Comparison of ENCODE assay signal across 13 cellular contexts in genomic region chr12:125549836-125550235, GRCh38.
DNase-seq lines count a peak whose midpoint lies in the region; ATAC-seq and TF ChIP-seq lines count a peak whose summit lies in the region.
"Had no signal": no experiment of that assay in that cellular context is flagged by ENCODE, and none has a peak within 500 bp of the region (broad histone marks: within the 10 kb centered on the region; RNA-seq: fewer than 3 reads in every experiment).

No MANE protein-coding gene starts in this region.

- ATAC-seq in mucosa of descending colon: no peak
- ATAC-seq in HG02610 (IDR thresholded peaks at IDR 0.05; ENCODE audit: unreplicated experiment): no peak
- ATAC-seq: stimulated activated naive CD8-positive, alpha-beta T cell treated with anti-CD3 and anti-CD28 coated beads, Interleukin-15, amount 100 ng/mL, for 72 hours had no signal

- in situ Hi-C loops in GM23248 (cut with MboI): no loop called here

- no peak overlapping the region for H2AFZ ChIP-seq in GM23248

- no peak overlapping the region for H3K4me2 ChIP-seq in DOHH2 (ENCODE audit: low read length)
- no peak overlapping the region for H3K4me2 ChIP-seq in GM23248 (ENCODE audit: unreplicated experiment)

- H3K79me2 ChIP-seq in DOHH2 (ENCODE audit: control insufficient read depth, low read length) (no peaks in the 10 kb centered on the region), GM23248 (ENCODE audit: insufficient read depth) (no peaks in the 10 kb centered on the region)

- WGBS in liver: 60% methylated on average over 4 of the region's 4 CpGs
- WGBS in GM23248 (ENCODE audit: low coverage in 1 of 2, low lambda C conversion rate in 2 of 2, missing lambda C conversion rate in 2 of 2), 2 experiments: 26 to 37% methylated on average over 4 of the region's 4 CpGs

- intact Hi-C loops in mucosa of descending colon (cut with DNase I, micrococcal nuclease): no loop called here

- H3K27ac ChIP-seq in DOHH2 (ENCODE audit: low read depth, low read length): no peak overlapping the region
- no peak overlapping the region for H3K27ac ChIP-seq in HL-60 (replicated peaks)
- no peak overlapping the region for H3K27ac ChIP-seq in liver (ENCODE audit: low read depth in 1 of 2, low read length in 2 of 2)
- no peak overlapping the region for H3K27ac ChIP-seq in GM23248

- H3K9ac ChIP-seq in liver (ENCODE audit: low read depth in 1 of 2, low read length in 2 of 2): no peak overlapping the region
- no peak overlapping the region for H3K9ac ChIP-seq in GM23248

- no peaks in the 10 kb centered on the region for H3F3A ChIP-seq in DOHH2 (ENCODE audit: control insufficient read depth, insufficient read depth)
- no peaks in the 10 kb centered on the region for H3F3A ChIP-seq in GM23248 (ENCODE audit: insufficient read depth)

- H3K36me3 ChIP-seq in DOHH2 (ENCODE audit: control insufficient read depth, low read length) (no peaks in the 10 kb centered on the region), liver (ENCODE audit: control insufficient read depth in 4 of 4, insufficient read depth in 3 of 4, low read depth in 1 of 4, low read length in 3 of 4) (no peaks in the 10 kb centered on the region), mucosa of descending colon (ENCODE audit: low read depth) (no peaks in the 10 kb centered on the region), GM23248 (ENCODE audit: low read depth) (no peaks in the 10 kb centered on the region)

- peak; percentile 81 for TF ChIP-seq CTCF in DOHH2 (IDR thresholded peaks at IDR 0.05; ENCODE audit: low read depth, low read length, poor library complexity, severe bottlenecking)
- peak; percentile 19 for TF ChIP-seq CTCF in HL-60 (IDR thresholded peaks at IDR 0.05; ENCODE audit: insufficient read depth, low read length)
- 0 out of 2 replicates have a peak, but pooled peaks have one; percentile 20 for TF ChIP-seq CTCF in WI38 (IDR thresholded peaks at IDR 0.05; ENCODE audit: low read depth, low read length)
- peak; percentile 45 for TF ChIP-seq CTCF in liver (IDR thresholded peaks at IDR 0.05; ENCODE audit: low read depth, low read length, missing input control)
- no peak for TF ChIP-seq CTCF in mucosa of descending colon (IDR thresholded peaks at IDR 0.05)

- TF ChIP-seq RAD21 in liver (IDR thresholded peaks at IDR 0.05): peak; percentile 34 to 65

- H3K4me1 ChIP-seq in DOHH2 (ENCODE audit: control insufficient read depth, low read length) (no peaks in the 10 kb centered on the region), liver (ENCODE audit: control insufficient read depth in 4 of 4, insufficient read depth in 4 of 4, low read length in 3 of 4) (no peaks in the 10 kb centered on the region), mucosa of descending colon (ENCODE audit: low read depth) (no peaks in the 10 kb centered on the region), GM23248 (ENCODE audit: insufficient read depth) (no peaks in the 10 kb centered on the region)

- DNase-seq in HL-60 (ENCODE audit: low read depth in 1 of 2, low spot score in 1 of 2) (no peak), mucosa of descending colon (no peak), A172 (ENCODE audit: low spot score) (no peak), GM23248 (no peak)
- DNase-seq: activated CD4-positive, alpha-beta T cell treated with anti-CD3 and anti-CD28 coated beads, Interleukin-2, amount 50 U/mL, for 1 hour; immature natural killer cell; NCI-H2081 treated with DMSO at 0.1 percent for 48 hours; stimulated activated CD4-positive, alpha-beta T cell treated with anti-CD3 and anti-CD28 coated beads, Interleukin-1b, Interleukin-23, amount 100 ng/mL, for 48 hours; stimulated activated naive CD8-positive, alpha-beta T cell treated with anti-CD3 and anti-CD28 coated beads, Interleukin-15, amount 100 ng/mL, for 72 hours had no signal

- H3K9me3 ChIP-seq in DOHH2 (ENCODE audit: control insufficient read depth, insufficient read depth, low read length): no peaks in the 10 kb centered on the region
- no peaks in the 10 kb centered on the region for H3K9me3 ChIP-seq in liver (ENCODE audit: control insufficient read depth in 4 of 4, low read length in 3 of 4)
- no peaks in the 10 kb centered on the region for H3K9me3 ChIP-seq in mucosa of descending colon
- H3K9me3 ChIP-seq in GM23248 (ENCODE audit: low read depth): no peaks in the 10 kb centered on the region

- H4K20me1 ChIP-seq in DOHH2 (ENCODE audit: control insufficient read depth, insufficient read depth, low read depth, low read length) (no peaks in the 10 kb centered on the region), GM23248 (ENCODE audit: insufficient read depth) (no peaks in the 10 kb centered on the region)

- H3K4me3 ChIP-seq in DOHH2 (ENCODE audit: low read length): no peak overlapping the region
- H3K4me3 ChIP-seq in HL-60 (replicated peaks; ENCODE audit: insufficient read depth, low read length): no peak overlapping the region
- no peak overlapping the region for H3K4me3 ChIP-seq in WI38 (ENCODE audit: low read depth, low read length)
- no peak overlapping the region for H3K4me3 ChIP-seq in liver (ENCODE audit: low read depth in 1 of 3, low read length in 3 of 3)
- no peak overlapping the region for H3K4me3 ChIP-seq in mucosa of descending colon
- H3K4me3 ChIP-seq in GM23248: no peak overlapping the region

- H3K27me3 ChIP-seq in DOHH2 (ENCODE audit: control insufficient read depth, low read length) (no peaks in the 10 kb centered on the region), HL-60 (ENCODE audit: insufficient read depth, poor library complexity, severe bottlenecking) (no peaks in the 10 kb centered on the region), liver (ENCODE audit: control insufficient read depth in 4 of 4, insufficient read depth in 4 of 4, low read length in 3 of 4) (peaks cover 0 to 3% (median 0%) of the 10 kb centered on the region in 4 donors), GM23248 (replicated peaks; ENCODE audit: insufficient read depth) (no peaks in the 10 kb centered on the region)

- H3K9me2 ChIP-seq in DOHH2 (replicated peaks; ENCODE audit: control insufficient read depth, low read length) (no peaks in the 10 kb centered on the region), GM23248 (ENCODE audit: insufficient read depth) (no peaks in the 10 kb centered on the region)

TF ChIP-seq in liver, 16 proteins besides CTCF, POLR2A, EP300 and RAD21 (continues in another document):
- no peak for TF ChIP-seq MAX (IDR thresholded peaks at IDR 0.05)
- no peak for TF ChIP-seq JUND (IDR thresholded peaks at IDR 0.05)
- no peak for TF ChIP-seq TAF1 (conservative IDR thresholded peaks at IDR 0.05)
- no peak for TF ChIP-seq YY1 (IDR thresholded peaks at IDR 0.05)
- TF ChIP-seq EGR1 (IDR thresholded peaks at IDR 0.05; ENCODE audit: low read depth in 2 of 2): no peak
- no peak for TF ChIP-seq HNF4A (conservative IDR thresholded peaks at IDR 0.05)
- no peak for TF ChIP-seq REST (IDR thresholded peaks at IDR 0.05)
- no peak for TF ChIP-seq RXRA (IDR thresholded peaks at IDR 0.05)
- TF ChIP-seq HNF4G (IDR thresholded peaks at IDR 0.05): no peak
- no peak for TF ChIP-seq FOXA1 (IDR thresholded peaks at IDR 0.05)
- TF ChIP-seq ATF3 (IDR thresholded peaks at IDR 0.05): no peak
- TF ChIP-seq SP1 (IDR thresholded peaks at IDR 0.05): no peak
- no peak for TF ChIP-seq NR2F2 (IDR thresholded peaks at IDR 0.05)
- TF ChIP-seq ZBTB33 (IDR thresholded peaks at IDR 0.05): no peak
- no peak for TF ChIP-seq GABPA (IDR thresholded peaks at IDR 0.05 in 1 of 2, conservative IDR thresholded peaks at IDR 0.05 in 1 of 2)
